Comparison of ENCODE assay signal across 11 cellular contexts in genomic region chr20:9503530-9504251, GRCh38. TPM values are rescaled to one million over a fixed set of nuclear protein-coding genes. Genes with fewer than 3 reads are reported as not detected.
DNase-seq lines count a peak whose midpoint lies in the region; ATAC-seq and TF ChIP-seq lines count a peak whose summit lies in the region.
"Had no signal": no experiment of that assay in that cellular context is flagged by ENCODE, and none has a peak within 500 bp of the region (broad histone marks: within the 10 kb centered on the region; RNA-seq: fewer than 3 reads in every experiment).

No MANE protein-coding gene starts in this region.

- H3K27me3 Mint-ChIP-seq in HFFc6 (ENCODE audit: insufficient read depth): peaks cover 25% of the 10 kb centered on the region

- TF ChIP-seq CTCF in HFFc6 (IDR thresholded peaks at IDR 0.05): peak; percentile 27; the same call in 1 of the 2 replicates

- no peaks in the 10 kb centered on the region for H3K9me3 Mint-ChIP-seq in HFFc6

- ATAC-seq in GM21619 (IDR thresholded peaks at IDR 0.05; ENCODE audit: unreplicated experiment): no peak

- no peak overlapping the region for H3K27ac Mint-ChIP-seq in HFFc6
- H3K27ac Mint-ChIP-seq: progenitor cell of endocrine pancreas had no signal

- H3K4me1 Mint-ChIP-seq in HFFc6 (ENCODE audit: low read depth): no peaks in the 10 kb centered on the region

- H3K4me3 Mint-ChIP-seq in HFFc6: no peak overlapping the region

- DNase-seq in AG20443 (ENCODE audit: low spot score) (peak; percentile 37), HFFc6 (no peak), SIG-M5 (lab: John Stamatoyannopoulos, UW) (peak; percentile 73), hepatic stellate cell (ENCODE audit: low spot score) (peak; percentile 37), T-helper 2 cell (no peak), occipital lobe (lab: John Stamatoyannopoulos, UW) (no peak)
- no peak for DNase-seq in stimulated activated CD4-positive, alpha-beta T cell treated with anti-CD3 and anti-CD28 coated beads, Interleukin-4, amount 100 ng/mL, for 24 hours
- DNase-seq: NCI-H1092 treated with DMSO at 0.1 percent for 48 hours, SW 1271 had no signal

- H3K36me3 Mint-ChIP-seq in HFFc6 (ENCODE audit: low read depth): no peaks in the 10 kb centered on the region

RNA-seq across cellular contexts. Expression of gene LAMP5, which starts 10.7 kb away (rescaled TPM):
- not detected for total RNA-seq in HFFc6 (2021; fragmentation: NEBNext Ultra II Directional; extraction: Animal tissue kit (Norgen Biotek cat#: 25700))
- 4.8 TPM for total RNA-seq in occipital lobe
- total RNA-seq: progenitor cell of endocrine pancreas had no signal

Comparison
In these comparisons a context has a peak if more than half of its experiments do, and no peak if none do; other contexts are left out.
1. DNase-seq: peak in AG20443 (single experiment), SIG-M5 (single experiment) and hepatic stellate cell (single experiment); none in HFFc6 (single experiment), T-helper 2 cell (0 of 5), occipital lobe (single experiment) and stimulated activated CD4-positive, alpha-beta T cell treated with anti-CD3 and anti-CD28 coated beads, Interleukin-4, amount 100 ng/mL, for 24 hours (single experiment).